1 cellular context compared by ENCODE assay signal in genomic region chr11:65134240-65134951, GRCh38.
TF ChIP-seq lines count a peak whose summit lies in the region.

Gene SYVN1 (minus strand): TSS chr11:65134519. CDS start chr11:65133601, 918 bp downstream.

TF ChIP-seq in HepG2, 621 proteins besides CTCF, POLR2A, EP300 and RAD21 (continued from another document and continues in another):
- TF ChIP-seq REXO4 (CRISPR knock-in tag; IDR thresholded peaks at IDR 0.05; ENCODE audit: borderline replicate concordance) (no peak), UBTF (CRISPR knock-in tag; IDR thresholded peaks at IDR 0.05) (peak; percentile 40), ZNF430 (CRISPR knock-in tag; IDR thresholded peaks at IDR 0.05) (peak; percentile 72; the same call in 1 of the 2 replicates), ISL2 (CRISPR knock-in tag; IDR thresholded peaks at IDR 0.05) (0 out of 2 replicates have a peak, but pooled peaks have one; percentile 24), KLF11 (CRISPR knock-in tag; IDR thresholded peaks at IDR 0.05) (0 out of 2 replicates have a peak, but pooled peaks have one; percentile 65), ATF4 (CRISPR knock-in tag; IDR thresholded peaks at IDR 0.05) (peak in 1 of 2 experiments; percentile 62; a peak in 1 of 4 replicates), NFKB2 (CRISPR knock-in tag; IDR thresholded peaks at IDR 0.05; ENCODE audit: borderline replicate concordance) (peak; percentile 52; the same call in 1 of the 2 replicates), CBFB (CRISPR knock-in tag; IDR thresholded peaks at IDR 0.05) (peak; percentile 46; the same call in 1 of the 2 replicates), ZNF672 (CRISPR knock-in tag; IDR thresholded peaks at IDR 0.05) (0 out of 2 replicates have a peak, but pooled peaks have one; percentile 68), JARID2 (CRISPR knock-in tag; IDR thresholded peaks at IDR 0.05; ENCODE audit: insufficient replicate concordance) (peak; percentile 37), SKIL (CRISPR knock-in tag; IDR thresholded peaks at IDR 0.05; ENCODE audit: borderline replicate concordance) (no peak), ZNF781 (CRISPR knock-in tag; IDR thresholded peaks at IDR 0.05; ENCODE audit: borderline replicate concordance, not compliant biosample characterization) (peak; percentile 3), TARDBP (CRISPR knock-in tag; IDR thresholded peaks at IDR 0.05) (peak; percentile 39; the same call in 1 of the 2 replicates), ZNF292 (CRISPR knock-in tag; IDR thresholded peaks at IDR 0.05; ENCODE audit: borderline replicate concordance, low read depth) (no peak), NFKBIZ (CRISPR knock-in tag; IDR thresholded peaks at IDR 0.05) (no peak), NFE2L2 (IDR thresholded peaks at IDR 0.05; ENCODE audit: low read length) (no peak), ETV6 (CRISPR knock-in tag; conservative IDR thresholded peaks at IDR 0.05) (no peak), SRSF9 (IDR thresholded peaks at IDR 0.05; ENCODE audit: borderline replicate concordance, insufficient read depth, low read depth, low read length, poor library complexity, severe bottlenecking) (no peak), NFYC (CRISPR knock-in tag; IDR thresholded peaks at IDR 0.05) (no peak), ZNF354B (CRISPR knock-in tag; IDR thresholded peaks at IDR 0.05) (no peak), NCOR1 (IDR thresholded peaks at IDR 0.05; ENCODE audit: borderline replicate concordance, low read length) (peak; percentile 48; the same call in 1 of the 2 replicates), KLF16 (CRISPR knock-in tag; IDR thresholded peaks at IDR 0.05) (peak in 1 of 2 experiments; percentile 65; a peak in 2 of 4 replicates), ZSCAN31 (CRISPR knock-in tag; IDR thresholded peaks at IDR 0.05; ENCODE audit: low read depth) (peak; percentile 33; the same call in 1 of the 2 replicates), AHDC1 (CRISPR knock-in tag; IDR thresholded peaks at IDR 0.05; ENCODE audit: borderline replicate concordance) (no peak; the same call in 1 of the 2 replicates), SCMH1 (CRISPR knock-in tag; IDR thresholded peaks at IDR 0.05; ENCODE audit: borderline replicate concordance) (no peak), ARNT2 (CRISPR knock-in tag; IDR thresholded peaks at IDR 0.05; ENCODE audit: low read depth) (peak; percentile 61; the same call in 1 of the 2 replicates), ZNF7 (CRISPR knock-in tag; IDR thresholded peaks at IDR 0.05) (no peak), MTF2 (CRISPR knock-in tag; IDR thresholded peaks at IDR 0.05; ENCODE audit: borderline replicate concordance) (no peak), ZNF564 (CRISPR knock-in tag; IDR thresholded peaks at IDR 0.05) (peak; percentile 36; the same call in 1 of the 2 replicates), NFE2 (CRISPR knock-in tag; IDR thresholded peaks at IDR 0.05) (no peak), ZNF709 (CRISPR knock-in tag; IDR thresholded peaks at IDR 0.05) (no peak; the same call in none of the 2 replicates), JDP2 (CRISPR knock-in tag; IDR thresholded peaks at IDR 0.05; ENCODE audit: borderline replicate concordance) (no peak; the same call in 1 of the 2 replicates), ZNF350 (CRISPR knock-in tag; IDR thresholded peaks at IDR 0.05; ENCODE audit: borderline replicate concordance, low read depth) (0 out of 2 replicates have a peak, but pooled peaks have one; percentile 8), ZNF883 (CRISPR knock-in tag; IDR thresholded peaks at IDR 0.05; ENCODE audit: not compliant biosample characterization) (peak; percentile 92), ELF4 (CRISPR knock-in tag; IDR thresholded peaks at IDR 0.05; ENCODE audit: borderline replicate concordance) (0 out of 2 replicates have a peak, but pooled peaks have one; percentile 32)
- TF ChIP-seq, protein P1, sequence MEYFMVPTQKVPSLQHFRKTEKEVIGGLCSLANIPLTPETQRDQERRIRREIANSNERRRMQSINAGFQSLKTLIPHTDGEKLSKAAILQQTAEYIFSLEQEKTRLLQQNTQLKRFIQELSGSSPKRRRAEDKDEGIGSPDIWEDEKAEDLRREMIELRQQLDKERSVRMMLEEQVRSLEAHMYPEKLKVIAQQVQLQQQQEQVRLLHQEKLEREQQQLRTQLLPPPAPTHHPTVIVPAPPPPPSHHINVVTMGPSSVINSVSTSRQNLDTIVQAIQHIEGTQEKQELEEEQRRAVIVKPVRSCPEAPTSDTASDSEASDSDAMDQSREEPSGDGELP (IDR thresholded peaks at IDR 0.05; ENCODE audit: borderline replicate concordance, low read depth): peak; percentile 77
- TF ChIP-seq, protein P2, sequence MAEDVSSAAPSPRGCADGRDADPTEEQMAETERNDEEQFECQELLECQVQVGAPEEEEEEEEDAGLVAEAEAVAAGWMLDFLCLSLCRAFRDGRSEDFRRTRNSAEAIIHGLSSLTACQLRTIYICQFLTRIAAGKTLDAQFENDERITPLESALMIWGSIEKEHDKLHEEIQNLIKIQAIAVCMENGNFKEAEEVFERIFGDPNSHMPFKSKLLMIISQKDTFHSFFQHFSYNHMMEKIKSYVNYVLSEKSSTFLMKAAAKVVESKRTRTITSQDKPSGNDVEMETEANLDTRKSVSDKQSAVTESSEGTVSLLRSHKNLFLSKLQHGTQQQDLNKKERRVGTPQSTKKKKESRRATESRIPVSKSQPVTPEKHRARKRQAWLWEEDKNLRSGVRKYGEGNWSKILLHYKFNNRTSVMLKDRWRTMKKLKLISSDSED (CRISPR knock-in tag; IDR thresholded peaks at IDR 0.05): no peak
- TF ChIP-seq, protein P3, sequence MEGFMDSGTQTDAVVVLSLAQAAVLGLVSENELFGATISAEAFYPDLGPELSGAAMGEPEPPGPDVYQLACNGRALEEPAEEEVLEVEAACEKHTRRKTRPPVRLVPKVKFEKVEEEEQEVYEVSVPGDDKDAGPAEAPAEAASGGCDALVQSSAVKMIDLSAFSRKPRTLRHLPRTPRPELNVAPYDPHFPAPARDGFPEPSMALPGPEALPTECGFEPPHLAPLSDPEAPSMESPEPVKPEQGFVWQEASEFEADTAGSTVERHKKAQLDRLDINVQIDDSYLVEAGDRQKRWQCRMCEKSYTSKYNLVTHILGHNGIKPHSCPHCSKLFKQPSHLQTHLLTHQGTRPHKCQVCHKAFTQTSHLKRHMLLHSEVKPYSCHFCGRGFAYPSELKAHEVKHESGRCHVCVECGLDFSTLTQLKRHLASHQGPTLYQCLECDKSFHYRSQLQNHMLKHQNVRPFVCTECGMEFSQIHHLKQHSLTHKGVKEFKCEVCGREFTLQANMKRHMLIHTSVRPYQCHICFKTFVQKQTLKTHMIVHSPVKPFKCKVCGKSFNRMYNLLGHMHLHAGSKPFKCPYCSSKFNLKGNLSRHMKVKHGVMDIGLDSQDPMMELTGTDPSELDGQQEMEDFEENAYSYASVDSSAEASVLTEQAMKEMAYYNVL (CRISPR knock-in tag; IDR thresholded peaks at IDR 0.05; ENCODE audit: borderline replicate concordance): 0 out of 2 replicates have a peak, but pooled peaks have one; percentile 72
- TF ChIP-seq, protein P4, sequence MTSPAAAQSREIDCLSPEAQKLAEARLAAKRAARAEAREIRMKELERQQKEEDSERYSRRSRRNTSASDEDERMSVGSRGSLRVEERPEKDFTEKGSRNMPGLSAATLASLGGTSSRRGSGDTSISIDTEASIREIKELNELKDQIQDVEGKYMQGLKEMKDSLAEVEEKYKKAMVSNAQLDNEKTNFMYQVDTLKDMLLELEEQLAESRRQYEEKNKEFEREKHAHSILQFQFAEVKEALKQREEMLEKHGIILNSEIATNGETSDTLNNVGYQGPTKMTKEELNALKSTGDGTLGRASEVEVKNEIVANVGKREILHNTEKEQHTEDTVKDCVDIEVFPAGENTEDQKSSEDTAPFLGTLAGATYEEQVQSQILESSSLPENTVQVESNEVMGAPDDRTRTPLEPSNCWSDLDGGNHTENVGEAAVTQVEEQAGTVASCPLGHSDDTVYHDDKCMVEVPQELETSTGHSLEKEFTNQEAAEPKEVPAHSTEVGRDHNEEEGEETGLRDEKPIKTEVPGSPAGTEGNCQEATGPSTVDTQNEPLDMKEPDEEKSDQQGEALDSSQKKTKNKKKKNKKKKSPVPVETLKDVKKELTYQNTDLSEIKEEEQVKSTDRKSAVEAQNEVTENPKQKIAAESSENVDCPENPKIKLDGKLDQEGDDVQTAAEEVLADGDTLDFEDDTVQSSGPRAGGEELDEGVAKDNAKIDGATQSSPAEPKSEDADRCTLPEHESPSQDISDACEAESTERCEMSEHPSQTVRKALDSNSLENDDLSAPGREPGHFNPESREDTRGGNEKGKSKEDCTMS (CRISPR knock-in tag; conservative IDR thresholded peaks at IDR 0.05): no peak
